21 cellular contexts compared by ENCODE assay signal in genomic region chr11:36022891-36023290, GRCh38.
DNase-seq lines count a peak whose midpoint lies in the region; ATAC-seq and TF ChIP-seq lines count a peak whose summit lies in the region.
"Had no signal": no experiment of that assay in that cellular context is flagged by ENCODE, and none has a peak within 500 bp of the region (broad histone marks: within the 10 kb centered on the region; RNA-seq: fewer than 3 reads in every experiment).

No MANE protein-coding gene starts in this region.

- DNase-seq in DMS79 (lab: John Stamatoyannopoulos, UW) (peak; percentile 89), NCI-H82 (lab: John Stamatoyannopoulos, UW) (peak; percentile 97), endodermal cell (no peak), nephron progenitor cell (no peak), NCI-H526 (lab: John Stamatoyannopoulos, UW) (no peak)
- DNase-seq in activated CD4-positive, alpha-beta T cell treated with anti-CD3 and anti-CD28 coated beads for 4 hours = no peak
- DNase-seq: CD8-positive, alpha-beta T cell; GDM1; H7; HFFc6; NCI-H1436; NCI-H1930; NCI-H2171; PC-3; RPMI8226; SHP77 treated with DMSO at 0.1 percent for 48 hours had no signal

- H3K36me3 ChIP-seq in endodermal cell (ENCODE audit: control insufficient read depth, insufficient read depth, low read length) = no peaks in the 10 kb centered on the region

- peaks cover 13% of the 10 kb centered on the region for H3K4me1 ChIP-seq in endodermal cell (ENCODE audit: control insufficient read depth, insufficient read depth, low read length)

- no peak for TF ChIP-seq CTCF in endodermal cell (conservative IDR thresholded peaks at IDR 0.05)
- no peak for TF ChIP-seq CTCF in nephron progenitor cell (IDR thresholded peaks at IDR 0.05)

- no peaks in the 10 kb centered on the region for H3K9me3 ChIP-seq in endodermal cell (ENCODE audit: control insufficient read depth, low read length)

- no peak overlapping the region for H3K9ac ChIP-seq in endodermal cell (ENCODE audit: extremely low read depth, low read length, poor library complexity, severe bottlenecking)
- H3K9ac ChIP-seq: BLaER1 treated with 17β-estradiol and CSF1 and Interleukin-3, amounts not matched to agents 10 nM and 100 nM; KMS-11 had no signal

- H3K9me3 Mint-ChIP-seq in endodermal cell = no peaks in the 10 kb centered on the region
- no peaks in the 10 kb centered on the region for H3K9me3 Mint-ChIP-seq in nephron progenitor cell
- H3K9me3 Mint-ChIP-seq: CD8-positive, alpha-beta T cell; HFFc6 had no signal

- H3K27me3 ChIP-seq in endodermal cell (ENCODE audit: control insufficient read depth, insufficient read depth, low read length, poor library complexity, severe bottlenecking) = no peaks in the 10 kb centered on the region
- H3K27me3 ChIP-seq: BLaER1 treated with 17β-estradiol and CSF1 and Interleukin-3, amounts not matched to agents 10 nM and 100 nM had no signal

- ATAC-seq in HG03159 (IDR thresholded peaks at IDR 0.05; ENCODE audit: unreplicated experiment) = no peak
- ATAC-seq: CD8-positive, alpha-beta T cell; PC-3; SK-N-SH treated with all-trans-retinoic acid at 6 μM for 48 hours had no signal

- H3K4me3 Mint-ChIP-seq in endodermal cell (no peak overlapping the region), nephron progenitor cell (no peak overlapping the region)
- H3K4me3 Mint-ChIP-seq: CD8-positive, alpha-beta T cell; HFFc6 had no signal

- no peaks in the 10 kb centered on the region for H3K36me3 Mint-ChIP-seq in endodermal cell (ENCODE audit: low read depth)
- H3K36me3 Mint-ChIP-seq in nephron progenitor cell (ENCODE audit: low read depth) = peaks cover 20% of the 10 kb centered on the region
- H3K36me3 Mint-ChIP-seq: CD8-positive, alpha-beta T cell had no signal

- WGBS in endodermal cell (ENCODE audit: insufficient coverage in 1 of 2, insufficient read length in 1 of 2), 2 experiments = 81 to 83% methylated on average over 5 to 7 of the region's 7 CpGs

- H3K4me1 Mint-ChIP-seq in endodermal cell (peaks cover 39% of the 10 kb centered on the region), nephron progenitor cell (peaks cover 36% of the 10 kb centered on the region)

- H3K4me3 ChIP-seq in endodermal cell (ENCODE audit: low read length) = no peak overlapping the region
- H3K4me3 ChIP-seq: BLaER1 treated with 17β-estradiol and CSF1 and Interleukin-3, amounts not matched to agents 10 nM and 100 nM had no signal

- H3K27ac Mint-ChIP-seq in endodermal cell (no peak overlapping the region), nephron progenitor cell (peak overlapping the region; percentile 89)
- H3K27ac Mint-ChIP-seq: CD8-positive, alpha-beta T cell; HFFc6 had no signal

- H3K27me3 Mint-ChIP-seq in endodermal cell (ENCODE audit: insufficient read depth) (no peaks in the 10 kb centered on the region), nephron progenitor cell (ENCODE audit: low read depth, poor library complexity) (no peaks in the 10 kb centered on the region)

- peak overlapping the region; percentile 14 for H3K27ac ChIP-seq in endodermal cell (ENCODE audit: low read depth, low read length)
- H3K27ac ChIP-seq: BLaER1 treated with 17β-estradiol and CSF1 and Interleukin-3, amounts not matched to agents 10 nM and 100 nM; HL-60; KMS-11 had no signal

Comparison
In these comparisons a context has a peak if more than half of its experiments do, and no peak if none do; other contexts are left out.
1. DNase-seq: peak in DMS79 (single experiment) and NCI-H82 (single experiment); none in endodermal cell (single experiment), nephron progenitor cell (single experiment), activated CD4-positive, alpha-beta T cell treated with anti-CD3 and anti-CD28 coated beads for 4 hours (0 of 2) and NCI-H526 (0 of 2).